Comparison of ENCODE assay signal across 36 cellular contexts in genomic region chr10:127866276-127867013, GRCh38. TPM values are rescaled to one million over a fixed set of nuclear protein-coding genes. Genes with fewer than 3 reads are reported as not detected.
"Had no signal": no experiment of that assay in that cellular context is flagged by ENCODE, and none has a peak within 500 bp of the region (broad histone marks: within the 10 kb centered on the region; RNA-seq: fewer than 3 reads in every experiment).

No MANE protein-coding gene starts in this region.

- FAIRE-seq: astrocyte, RCC 7860 had no signal

- H3K9ac ChIP-seq: KMS-11 had no signal

- H3K4me3 ChIP-seq: body of pancreas, cardiac muscle cell, PC-9 had no signal

- H3K4me1 Mint-ChIP-seq: activated CD4-positive, alpha-beta memory T cell treated with anti-CD3 and anti-CD28 coated beads, Interleukin-2, amount 10 ng/mL, durations not matched to agents 7 days and 5 days; activated CD8-positive, alpha-beta memory T cell treated with anti-CD3 and anti-CD28 coated beads, Interleukin-2, amount 10 ng/mL, durations not matched to agents 7 days and 5 days had no signal

- H3K4me2 ChIP-seq: KMS-11, PC-9 had no signal

- H2AFZ ChIP-seq: PC-9 had no signal

- DNase-seq: activated CD4-positive, alpha-beta memory T cell treated with anti-CD3 and anti-CD28 coated beads, Interleukin-2, amount 10 ng/mL, durations not matched to agents 7 days and 5 days; activated CD4-positive, alpha-beta T cell treated with anti-CD3 and anti-CD28 coated beads for 1 hour; activated CD4-positive, alpha-beta T cell treated with anti-CD3 and anti-CD28 coated beads for 48 hours; activated CD4-positive, CD25-positive, alpha-beta regulatory T cell; activated CD8-positive, alpha-beta memory T cell treated with anti-CD3 and anti-CD28 coated beads for 24 hours; activated CD8-positive, alpha-beta memory T cell treated with anti-CD3 and anti-CD28 coated beads, Interleukin-2, amount 10 ng/mL, durations not matched to agents 7 days and 5 days; activated CD8-positive, alpha-beta memory T cell treated with anti-CD3 and anti-CD28 coated beads, Interleukin-2, amount 50 U/mL, for 48 hours; activated effector memory CD4-positive, alpha-beta T cell treated with Interleukin-2 at 50 U/mL for 16 hours; activated naive CD4-positive, alpha-beta T cell treated with anti-CD3 and anti-CD28 coated beads, Interleukin-2, amount 50 U/mL, for 16 hours; activated naive CD8-positive, alpha-beta T cell treated with anti-CD3 and anti-CD28 coated beads, Interleukin-2, amount 10 ng/mL, durations not matched to agents 7 days and 5 days; activated T-cell treated with anti-CD3 and anti-CD28 coated beads, Interleukin-2, amount 50 U/mL, for 48 hours; body of pancreas; NCI-H1092 treated with DMSO at 0.1 percent for 48 hours; NCI-H1417; NCI-H146; NCI-H187; NCI-H2029 treated with DMSO at 0.1 percent for 48 hours; NCI-H2107; NCI-H2171; NCI-H510A; NCI-H526; NCI-H748 treated with DMSO at 0.1 percent for 48 hours; NK-92 treated with Interleukin-12 subunit alpha and Interleukin-12 subunit beta, amount 100 ng/mL, for 24 hours; PC-9; Right ventricle myocardium superior; SW 1271; T-helper 1 cell; T-helper 2 cell; T-helper 9 cell had no signal

- H3K9me3 Mint-ChIP-seq: activated naive CD8-positive, alpha-beta T cell treated with anti-CD3 and anti-CD28 coated beads, Interleukin-2, amount 10 ng/mL, durations not matched to agents 7 days and 5 days had no signal

- H3K36me3 Mint-ChIP-seq: activated naive CD8-positive, alpha-beta T cell treated with anti-CD3 and anti-CD28 coated beads, Interleukin-2, amount 10 ng/mL, durations not matched to agents 7 days and 5 days had no signal

- H3K9me3 ChIP-seq: body of pancreas had no signal

- H3K4me3 Mint-ChIP-seq: activated CD4-positive, alpha-beta memory T cell treated with anti-CD3 and anti-CD28 coated beads, Interleukin-2, amount 10 ng/mL, durations not matched to agents 7 days and 5 days; activated CD8-positive, alpha-beta memory T cell treated with anti-CD3 and anti-CD28 coated beads, Interleukin-2, amount 10 ng/mL, durations not matched to agents 7 days and 5 days; activated naive CD8-positive, alpha-beta T cell treated with anti-CD3 and anti-CD28 coated beads, Interleukin-2, amount 10 ng/mL, durations not matched to agents 7 days and 5 days had no signal

- H3K36me3 ChIP-seq: cardiac muscle cell had no signal

- H3K27me3 ChIP-seq: body of pancreas, cardiac muscle cell had no signal

- H3K4me1 ChIP-seq: body of pancreas had no signal

- H3K27ac Mint-ChIP-seq: activated CD4-positive, alpha-beta memory T cell treated with anti-CD3 and anti-CD28 coated beads, Interleukin-2, amount 10 ng/mL, durations not matched to agents 7 days and 5 days; activated CD8-positive, alpha-beta memory T cell treated with anti-CD3 and anti-CD28 coated beads, Interleukin-2, amount 10 ng/mL, durations not matched to agents 7 days and 5 days; activated naive CD8-positive, alpha-beta T cell treated with anti-CD3 and anti-CD28 coated beads, Interleukin-2, amount 10 ng/mL, durations not matched to agents 7 days and 5 days had no signal

- ATAC-seq: activated CD8-positive, alpha-beta memory T cell treated with anti-CD3 and anti-CD28 coated beads, Interleukin-2, amount 10 ng/mL, durations not matched to agents 7 days and 5 days; body of pancreas had no signal

- H3K27ac ChIP-seq: body of pancreas, cardiac muscle cell, KMS-11, PC-9, VCaP had no signal

RNA-seq across cellular contexts. Expression of gene CLRN3, which starts 26.3 kb away (rescaled TPM):
- total RNA-seq: activated CD4-positive, alpha-beta memory T cell treated with anti-CD3 and anti-CD28 coated beads, Interleukin-2, amount 10 ng/mL, durations not matched to agents 7 days and 5 days; activated CD8-positive, alpha-beta memory T cell treated with anti-CD3 and anti-CD28 coated beads, Interleukin-2, amount 10 ng/mL, durations not matched to agents 7 days and 5 days; activated naive CD8-positive, alpha-beta T cell treated with anti-CD3 and anti-CD28 coated beads, Interleukin-2, amount 10 ng/mL, durations not matched to agents 7 days and 5 days; astrocyte; cardiac muscle cell; LHCN-M2; OCI-LY7; PC-9; Right ventricle myocardium superior had no signal
- polyA plus RNA-seq: cardiac muscle cell had no signal
